8 cellular contexts compared by ENCODE assay signal in the genomic region with DNA sequence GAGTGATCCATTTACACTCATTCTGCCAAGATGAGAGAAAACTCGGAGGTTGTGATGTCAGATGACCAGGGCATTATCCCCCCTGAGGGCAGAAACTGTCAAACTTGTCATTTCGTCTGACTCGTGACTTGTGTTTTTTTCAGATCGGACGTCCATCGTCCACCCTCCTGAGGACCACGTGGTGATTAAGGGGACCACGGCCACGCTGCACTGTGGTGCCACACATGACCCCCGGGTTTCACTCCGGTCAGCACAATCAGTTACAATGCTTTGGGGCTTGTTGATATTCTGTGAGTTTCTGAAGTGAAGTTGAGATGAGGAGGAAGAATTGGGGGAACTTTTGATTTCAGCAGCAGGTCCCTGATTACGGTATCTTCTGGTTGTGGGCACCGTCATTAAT.
"Had no signal": no experiment of that assay in that cellular context is flagged by ENCODE, and none has a peak within 500 bp of the region (broad histone marks: within the 10 kb centered on the region; RNA-seq: fewer than 3 reads in every experiment).

No MANE protein-coding gene starts in this region.

- ATAC-seq: HCT116 had no signal

- DNase-seq: GM23248, GOT3, H7, H9, HCEC 1CT, HFFc6 had no signal

- H3K4me3 Mint-ChIP-seq: GM23338, H9, HFFc6 had no signal

- H3K27ac Mint-ChIP-seq: GM23338, HFFc6 had no signal
